Comparison of ENCODE assay signal across 12 cellular contexts in genomic region chr5:68505917-68506860, GRCh38.
DNase-seq lines count a peak whose midpoint lies in the region; ATAC-seq, FAIRE-seq and TF ChIP-seq lines count a peak whose summit lies in the region.
"Had no signal": no experiment of that assay in that cellular context is flagged by ENCODE, and none has a peak within 500 bp of the region (broad histone marks: within the 10 kb centered on the region; RNA-seq: fewer than 3 reads in every experiment).

No MANE protein-coding gene starts in this region.

- no peak for TF ChIP-seq CTCF in fibroblast of mammary gland (conservative IDR thresholded peaks at IDR 0.05; ENCODE audit: control insufficient read depth, insufficient read depth, low read depth, low read length)
- no peak for TF ChIP-seq CTCF in omental fat pad (IDR thresholded peaks at IDR 0.05)
- TF ChIP-seq CTCF in thyroid gland (IDR thresholded peaks at IDR 0.05) = no peak

- no peaks in the 10 kb centered on the region for H3K27me3 ChIP-seq in thyroid gland
- H3K27me3 ChIP-seq: BLaER1 had no signal

- in situ Hi-C loops in ACHN (cut with HindIII; ENCODE audit: low pct_ligation_motif_present, low pct_unique_long_range_greater_than_20kb, low sequenced_read_pairs) = no loop called here

- no peak overlapping the region for H3K27ac ChIP-seq in thyroid gland
- H3K27ac ChIP-seq: BLaER1 had no signal

- peak; percentile 77 for DNase-seq in EL
- peak; percentile 32 for DNase-seq in RCC 7860 (ENCODE audit: low spot score)
- peak; percentile 78 for DNase-seq in fibroblast of mammary gland (ENCODE audit: low read depth)
- no peak for DNase-seq in omental fat pad (ENCODE audit: low spot score)
- no peak for DNase-seq in thyroid gland
- DNase-seq in ACHN = no peak
- DNase-seq in NCI-H526 treated with DMSO at 0.1 percent for 48 hours (lab: John Stamatoyannopoulos, UW) = no peak
- DNase-seq: activated CD8-positive, alpha-beta memory T cell treated with anti-CD3 and anti-CD28 coated beads, Interleukin-2, amount 10 ng/mL, durations not matched to agents 7 days and 5 days; effector CD4-positive, alpha-beta T cell; NCI-H2081 had no signal

- ATAC-seq in omental fat pad (ENCODE audit: low FRiP score) (peak; percentile 91), GM21381 (IDR thresholded peaks at IDR 0.05; ENCODE audit: unreplicated experiment) (no peak)
- ATAC-seq: activated CD8-positive, alpha-beta memory T cell treated with anti-CD3 and anti-CD28 coated beads, Interleukin-2, amount 10 ng/mL, durations not matched to agents 7 days and 5 days had no signal

- no peaks in the 10 kb centered on the region for H3K36me3 ChIP-seq in thyroid gland
- H3K36me3 ChIP-seq: BLaER1 had no signal

- FAIRE-seq in RCC 7860 (lab: Jason Lieb, UNC) = no peak

- whole genome bisulfite sequencing in thyroid gland, 2 donors = 73% methylated on average over 2 of the region's 2 CpGs

- H3K4me1 ChIP-seq in thyroid gland = no peaks in the 10 kb centered on the region
- H3K4me1 ChIP-seq: BLaER1 had no signal

- H3K9me3 ChIP-seq in thyroid gland = no peaks in the 10 kb centered on the region
- H3K9me3 ChIP-seq: BLaER1 had no signal

- no peak for TF ChIP-seq POLR2A in thyroid gland (IDR thresholded peaks at IDR 0.05)

- intact Hi-C loops in thyroid gland (cut with DNase I) = no loop called here

- H3K4me3 ChIP-seq in fibroblast of mammary gland (ENCODE audit: control insufficient read depth, low read depth, low read length) (no peak overlapping the region), thyroid gland (replicated peaks in 1 of 3) (no peak overlapping the region)
- H3K4me3 ChIP-seq: BLaER1 had no signal

Comparison
In these comparisons a context has a peak if more than half of its experiments do, and no peak if none do; other contexts are left out.
1. DNase-seq: peak in EL (single experiment), RCC 7860 (single experiment) and fibroblast of mammary gland (single experiment); none in omental fat pad (single experiment), thyroid gland (0 of 2), ACHN (single experiment) and NCI-H526 treated with DMSO at 0.1 percent for 48 hours (single experiment).